In the genomic region with DNA sequence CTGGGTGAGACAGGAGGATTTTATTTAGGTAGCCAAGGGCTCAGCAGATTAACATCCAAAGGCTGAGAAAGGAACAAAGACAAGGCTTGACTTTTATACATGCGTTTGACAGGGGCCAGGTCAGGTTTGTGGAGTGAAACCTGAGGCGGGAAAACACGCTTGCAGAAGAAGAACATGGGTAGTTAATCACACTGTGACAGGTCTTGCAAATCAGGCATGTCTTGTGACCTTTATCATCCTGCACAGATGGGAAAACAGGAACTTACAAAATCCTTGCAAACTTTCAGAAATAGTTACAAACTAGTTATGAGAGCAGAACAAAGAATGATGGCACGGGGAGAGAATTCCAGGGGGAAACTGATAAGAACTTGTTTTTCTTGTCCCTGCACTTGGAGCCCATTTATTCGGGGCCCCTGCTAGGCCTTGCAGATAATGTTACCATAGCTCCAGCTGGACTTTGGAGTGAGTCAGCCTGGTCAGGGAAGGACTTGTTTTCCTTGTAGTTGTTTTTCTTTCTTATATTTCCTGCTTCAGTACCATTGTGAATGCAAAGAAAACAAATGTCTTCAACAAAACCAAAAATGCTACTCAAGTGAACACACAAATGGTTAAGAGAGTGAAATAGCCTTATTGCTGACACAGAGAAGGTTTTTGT, we compare ENCODE assay signal across 1 cellular context.
TF ChIP-seq lines count a peak whose summit lies in the region.

No MANE protein-coding gene starts in this region.

TF ChIP-seq in HepG2, 621 proteins besides CTCF, POLR2A, EP300 and RAD21 (continued from another document and continues in another):
- TF ChIP-seq, protein P1, sequence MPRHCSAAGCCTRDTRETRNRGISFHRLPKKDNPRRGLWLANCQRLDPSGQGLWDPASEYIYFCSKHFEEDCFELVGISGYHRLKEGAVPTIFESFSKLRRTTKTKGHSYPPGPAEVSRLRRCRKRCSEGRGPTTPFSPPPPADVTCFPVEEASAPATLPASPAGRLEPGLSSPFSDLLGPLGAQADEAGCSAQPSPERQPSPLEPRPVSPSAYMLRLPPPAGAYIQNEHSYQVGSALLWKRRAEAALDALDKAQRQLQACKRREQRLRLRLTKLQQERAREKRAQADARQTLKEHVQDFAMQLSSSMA (CRISPR knock-in tag; IDR thresholded peaks at IDR 0.05) = no peak
- TF ChIP-seq ZNF776 (CRISPR knock-in tag; IDR thresholded peaks at IDR 0.05) (no peak), ZFP41 (CRISPR knock-in tag; IDR thresholded peaks at IDR 0.05; ENCODE audit: borderline replicate concordance) (no peak), ZNF512B (CRISPR knock-in tag; IDR thresholded peaks at IDR 0.05; ENCODE audit: borderline replicate concordance) (no peak), EHMT2 (IDR thresholded peaks at IDR 0.05; ENCODE audit: borderline replicate concordance, low read depth, low read length) (no peak; the same call in 1 of the 2 replicates), DNMT1 (CRISPR knock-in tag; IDR thresholded peaks at IDR 0.05) (no peak), ZXDC (CRISPR knock-in tag; IDR thresholded peaks at IDR 0.05) (no peak), ZBTB8A (CRISPR knock-in tag; IDR thresholded peaks at IDR 0.05; ENCODE audit: borderline replicate concordance, low read depth) (no peak), SETDB1 (CRISPR knock-in tag; IDR thresholded peaks at IDR 0.05; ENCODE audit: borderline replicate concordance) (no peak), ZNF101 (CRISPR knock-in tag; IDR thresholded peaks at IDR 0.05; ENCODE audit: borderline replicate concordance, low read depth) (no peak), TMF1 (CRISPR knock-in tag; IDR thresholded peaks at IDR 0.05; ENCODE audit: low read depth) (no peak), ZNF138 (CRISPR knock-in tag; IDR thresholded peaks at IDR 0.05; ENCODE audit: low read depth) (no peak), ZNF232 (CRISPR knock-in tag; IDR thresholded peaks at IDR 0.05; ENCODE audit: borderline replicate concordance) (no peak), HNRNPK (IDR thresholded peaks at IDR 0.05; ENCODE audit: low read depth, low read length, poor library complexity, severe bottlenecking) (no peak), MAZ (IDR thresholded peaks at IDR 0.05; ENCODE audit: borderline replicate concordance, low read depth, low read length) (no peak), MAZ (CRISPR knock-in tag; IDR thresholded peaks at IDR 0.05; ENCODE audit: low read depth) (no peak), SMAD3 (CRISPR knock-in tag; IDR thresholded peaks at IDR 0.05) (no peak), IRF1 (CRISPR knock-in tag; IDR thresholded peaks at IDR 0.05; ENCODE audit: low read depth) (no peak), SNAPC2 (CRISPR knock-in tag; IDR thresholded peaks at IDR 0.05) (no peak), MED1 (CRISPR knock-in tag; IDR thresholded peaks at IDR 0.05) (peak; percentile 87), ISX (CRISPR knock-in tag; conservative IDR thresholded peaks at IDR 0.05) (no peak), ZNF710 (CRISPR knock-in tag; IDR thresholded peaks at IDR 0.05; ENCODE audit: borderline replicate concordance) (peak; percentile 45; the same call in 1 of the 2 replicates), ESRRA (CRISPR knock-in tag; IDR thresholded peaks at IDR 0.05; ENCODE audit: low read depth) (no peak), HNRNPLL (IDR thresholded peaks at IDR 0.05; ENCODE audit: low read depth, low read length, poor library complexity, severe bottlenecking) (no peak), ZNF441 (CRISPR knock-in tag; IDR thresholded peaks at IDR 0.05; ENCODE audit: borderline replicate concordance) (no peak), NFYB (CRISPR knock-in tag; IDR thresholded peaks at IDR 0.05) (no peak), ZNF337 (CRISPR knock-in tag; IDR thresholded peaks at IDR 0.05; ENCODE audit: borderline replicate concordance, low read depth) (no peak), SUZ12 (IDR thresholded peaks at IDR 0.05; ENCODE audit: low read depth, low read length) (no peak), TFDP2 (CRISPR knock-in tag; IDR thresholded peaks at IDR 0.05) (peak; percentile 70), ZNF296 (CRISPR knock-in tag; conservative IDR thresholded peaks at IDR 0.05) (no peak), ZNF251 (CRISPR knock-in tag; IDR thresholded peaks at IDR 0.05) (no peak)
- TF ChIP-seq, protein P2, sequence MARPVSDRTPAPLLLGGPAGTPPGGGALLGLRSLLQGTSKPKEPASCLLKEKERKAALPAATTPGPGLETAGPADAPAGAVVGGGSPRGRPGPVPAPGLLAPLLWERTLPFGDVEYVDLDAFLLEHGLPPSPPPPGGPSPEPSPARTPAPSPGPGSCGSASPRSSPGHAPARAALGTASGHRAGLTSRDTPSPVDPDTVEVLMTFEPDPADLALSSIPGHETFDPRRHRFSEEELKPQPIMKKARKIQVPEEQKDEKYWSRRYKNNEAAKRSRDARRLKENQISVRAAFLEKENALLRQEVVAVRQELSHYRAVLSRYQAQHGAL (CRISPR knock-in tag; IDR thresholded peaks at IDR 0.05; ENCODE audit: not compliant biosample characterization) = no peak
- TF ChIP-seq, protein P3, sequence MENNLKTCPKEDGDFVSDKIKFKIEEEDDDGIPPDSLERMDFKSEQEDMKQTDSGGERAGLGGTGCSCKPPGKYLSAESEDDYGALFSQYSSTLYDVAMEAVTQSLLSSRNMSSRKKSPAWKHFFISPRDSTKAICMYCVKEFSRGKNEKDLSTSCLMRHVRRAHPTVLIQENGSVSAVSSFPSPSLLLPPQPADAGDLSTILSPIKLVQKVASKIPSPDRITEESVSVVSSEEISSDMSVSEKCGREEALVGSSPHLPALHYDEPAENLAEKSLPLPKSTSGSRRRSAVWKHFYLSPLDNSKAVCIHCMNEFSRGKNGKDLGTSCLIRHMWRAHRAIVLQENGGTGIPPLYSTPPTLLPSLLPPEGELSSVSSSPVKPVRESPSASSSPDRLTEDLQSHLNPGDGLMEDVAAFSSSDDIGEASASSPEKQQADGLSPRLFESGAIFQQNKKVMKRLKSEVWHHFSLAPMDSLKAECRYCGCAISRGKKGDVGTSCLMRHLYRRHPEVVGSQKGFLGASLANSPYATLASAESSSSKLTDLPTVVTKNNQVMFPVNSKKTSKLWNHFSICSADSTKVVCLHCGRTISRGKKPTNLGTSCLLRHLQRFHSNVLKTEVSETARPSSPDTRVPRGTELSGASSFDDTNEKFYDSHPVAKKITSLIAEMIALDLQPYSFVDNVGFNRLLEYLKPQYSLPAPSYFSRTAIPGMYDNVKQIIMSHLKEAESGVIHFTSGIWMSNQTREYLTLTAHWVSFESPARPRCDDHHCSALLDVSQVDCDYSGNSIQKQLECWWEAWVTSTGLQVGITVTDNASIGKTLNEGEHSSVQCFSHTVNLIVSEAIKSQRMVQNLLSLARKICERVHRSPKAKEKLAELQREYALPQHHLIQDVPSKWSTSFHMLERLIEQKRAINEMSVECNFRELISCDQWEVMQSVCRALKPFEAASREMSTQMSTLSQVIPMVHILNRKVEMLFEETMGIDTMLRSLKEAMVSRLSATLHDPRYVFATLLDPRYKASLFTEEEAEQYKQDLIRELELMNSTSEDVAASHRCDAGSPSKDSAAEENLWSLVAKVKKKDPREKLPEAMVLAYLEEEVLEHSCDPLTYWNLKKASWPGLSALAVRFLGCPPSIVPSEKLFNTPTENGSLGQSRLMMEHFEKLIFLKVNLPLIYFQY (CRISPR knock-in tag; IDR thresholded peaks at IDR 0.05; ENCODE audit: borderline replicate concordance) = no peak
- TF ChIP-seq, protein P4, sequence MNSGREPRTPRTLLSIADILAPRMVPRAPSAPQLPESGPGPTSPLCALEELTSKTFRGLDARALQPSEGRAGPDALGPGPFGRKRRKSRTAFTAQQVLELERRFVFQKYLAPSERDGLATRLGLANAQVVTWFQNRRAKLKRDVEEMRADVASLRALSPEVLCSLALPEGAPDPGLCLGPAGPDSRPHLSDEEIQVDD (CRISPR knock-in tag; IDR thresholded peaks at IDR 0.05; ENCODE audit: borderline replicate concordance) = no peak
- TF ChIP-seq, protein P5, sequence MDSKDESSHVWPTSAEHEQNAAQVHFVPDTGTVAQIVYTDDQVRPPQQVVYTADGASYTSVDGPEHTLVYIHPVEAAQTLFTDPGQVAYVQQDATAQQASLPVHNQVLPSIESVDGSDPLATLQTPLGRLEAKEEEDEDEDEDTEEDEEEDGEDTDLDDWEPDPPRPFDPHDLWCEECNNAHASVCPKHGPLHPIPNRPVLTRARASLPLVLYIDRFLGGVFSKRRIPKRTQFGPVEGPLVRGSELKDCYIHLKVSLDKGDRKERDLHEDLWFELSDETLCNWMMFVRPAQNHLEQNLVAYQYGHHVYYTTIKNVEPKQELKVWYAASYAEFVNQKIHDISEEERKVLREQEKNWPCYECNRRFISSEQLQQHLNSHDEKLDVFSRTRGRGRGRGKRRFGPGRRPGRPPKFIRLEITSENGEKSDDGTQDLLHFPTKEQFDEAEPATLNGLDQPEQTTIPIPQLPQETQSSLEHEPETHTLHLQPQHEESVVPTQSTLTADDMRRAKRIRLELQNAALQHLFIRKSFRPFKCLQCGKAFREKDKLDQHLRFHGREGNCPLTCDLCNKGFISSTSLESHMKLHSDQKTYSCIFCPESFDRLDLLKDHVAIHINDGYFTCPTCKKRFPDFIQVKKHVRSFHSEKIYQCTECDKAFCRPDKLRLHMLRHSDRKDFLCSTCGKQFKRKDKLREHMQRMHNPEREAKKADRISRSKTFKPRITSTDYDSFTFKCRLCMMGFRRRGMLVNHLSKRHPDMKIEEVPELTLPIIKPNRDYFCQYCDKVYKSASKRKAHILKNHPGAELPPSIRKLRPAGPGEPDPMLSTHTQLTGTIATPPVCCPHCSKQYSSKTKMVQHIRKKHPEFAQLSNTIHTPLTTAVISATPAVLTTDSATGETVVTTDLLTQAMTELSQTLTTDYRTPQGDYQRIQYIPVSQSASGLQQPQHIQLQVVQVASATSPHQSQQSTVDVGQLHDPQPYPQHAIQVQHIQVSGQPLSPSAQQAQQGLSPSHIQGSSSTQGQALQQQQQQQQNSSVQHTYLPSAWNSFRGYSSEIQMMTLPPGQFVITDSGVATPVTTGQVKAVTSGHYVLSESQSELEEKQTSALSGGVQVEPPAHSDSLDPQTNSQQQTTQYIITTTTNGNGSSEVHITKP (CRISPR knock-in tag; IDR thresholded peaks at IDR 0.05; ENCODE audit: low read depth) = no peak; the same call in 1 of the 2 replicates
